In the genomic region with DNA sequence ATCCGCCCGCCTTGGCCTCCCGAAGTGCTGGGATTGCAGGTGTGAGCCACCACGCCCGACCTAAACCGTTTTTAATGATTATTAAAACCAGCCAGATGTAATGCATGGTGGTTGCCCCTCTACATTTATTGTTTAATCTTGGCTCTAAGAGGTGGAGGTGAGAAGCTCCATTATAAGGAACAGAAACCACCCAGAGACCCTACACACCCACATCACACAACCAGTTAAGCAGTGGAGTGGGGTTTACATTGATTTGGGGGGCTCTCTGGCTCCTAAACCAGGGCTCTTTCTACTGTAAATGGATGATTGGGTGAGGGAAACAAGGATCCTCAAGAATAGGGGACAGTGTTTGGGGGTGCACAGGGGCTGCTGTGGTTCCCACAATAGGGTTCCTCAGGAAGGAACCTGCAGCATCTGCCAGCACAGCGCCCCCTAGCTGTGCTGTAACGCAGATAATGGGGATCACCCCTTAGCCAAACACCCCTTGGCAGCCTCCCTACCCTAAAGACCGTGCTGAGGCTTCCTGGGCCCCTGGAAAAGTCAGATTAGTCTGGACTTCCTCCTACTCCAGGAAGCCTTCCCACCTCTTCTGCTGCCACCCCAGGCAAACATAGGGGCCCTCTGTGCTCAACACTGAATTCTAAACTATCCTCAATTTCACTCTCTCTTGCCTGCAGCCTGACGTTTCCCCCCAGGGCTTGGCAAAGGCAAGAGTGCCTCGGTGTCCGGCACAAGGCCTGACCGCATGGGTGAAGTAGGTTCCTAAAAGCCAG, we compare ENCODE assay signal across 8 cellular contexts. TPM values are rescaled to one million over a fixed set of nuclear protein-coding genes. Genes with fewer than 3 reads are reported as not detected.
DNase-seq lines count a peak whose midpoint lies in the region; ATAC-seq and FAIRE-seq lines count a peak whose summit lies in the region.

No MANE protein-coding gene starts in this region.

- in situ Hi-C loops in SK-MEL-5 (cut with HindIII; ENCODE audit: low pct_unique_long_range_greater_than_20kb, low sequenced_read_pairs) = no loop called here

- peak; percentile 23 to 64 for ATAC-seq in activated naive CD4-positive, alpha-beta T cell treated with anti-CD3 and anti-CD28 coated beads, Interleukin-2, amount 50 U/mL, for 72 hours
- ATAC-seq in HG02610 (IDR thresholded peaks at IDR 0.05; ENCODE audit: unreplicated experiment) = no peak

- H3K27ac Mint-ChIP-seq in activated naive CD4-positive, alpha-beta T cell treated with anti-CD3 and anti-CD28 coated beads, Interleukin-2, amount 50 U/mL, for 72 hours = no peak overlapping the region

- H3K9me3 Mint-ChIP-seq in activated naive CD4-positive, alpha-beta T cell treated with anti-CD3 and anti-CD28 coated beads, Interleukin-2, amount 50 U/mL, for 72 hours = no peaks in the 10 kb centered on the region

- DNase-seq in GM18507 (ENCODE audit: extremely low spot score, insufficient read length, low read depth) (peak; percentile 46), SK-MEL-5 (ENCODE audit: low read depth, low spot score) (peak; percentile 51), hepatic stellate cell (ENCODE audit: low spot score) (peak; percentile 49), NCI-H774 (lab: John Stamatoyannopoulos, UW) (no peak), NCI-H2196 treated with DMSO at 0.1 percent for 48 hours (lab: John Stamatoyannopoulos, UW; ENCODE audit: unreplicated experiment) (no peak)
- peak in 1 of 2 donors; percentile 69 for DNase-seq in activated naive CD4-positive, alpha-beta T cell treated with anti-CD3 and anti-CD28 coated beads, Interleukin-2, amount 50 U/mL, for 72 hours (ENCODE audit: low spot score in 2 of 2)
- peak; percentile 44 for DNase-seq in stimulated activated CD4-positive, alpha-beta T cell treated with anti-CD3 and anti-CD28 coated beads, Interleukin-1b, Interleukin-23, amount 100 ng/mL, for 48 hours

- FAIRE-seq in GM18507 (lab: Jason Lieb, UNC) = peak; percentile 48

- H3K36me3 Mint-ChIP-seq in activated naive CD4-positive, alpha-beta T cell treated with anti-CD3 and anti-CD28 coated beads, Interleukin-2, amount 50 U/mL, for 72 hours = no peaks in the 10 kb centered on the region

RNA-seq across cellular contexts. Expression of a gene that starts 2.4 kb away (rescaled TPM):
- 50.2 and 54.8 TPM in 2 replicates for total RNA-seq in SK-MEL-5 (2014; rRNA removed; shearing (Covaris generic))
- 65.5 and 71.3 TPM in 2 replicates for polyA plus RNA-seq in SK-MEL-5 (2015; cell fraction: cytosol; rRNA removed)
- polyA plus RNA-seq in SK-MEL-5 (2015; cell fraction: nucleus; rRNA removed) = 46.6 and 63.5 TPM in 2 replicates
- total RNA-seq in activated naive CD4-positive, alpha-beta T cell treated with anti-CD3 and anti-CD28 coated beads, Interleukin-2, amount 50 U/mL, for 72 hours = 10 to 100 TPM; 20.9 to 23.2 TPM

RNA-seq across cellular contexts. Expression of a gene that starts 2.6 kb away (rescaled TPM):
- total RNA-seq in SK-MEL-5 (2014; rRNA removed; shearing (Covaris generic)) = 15.7 and 26.0 TPM in 2 replicates
- polyA plus RNA-seq in SK-MEL-5 (2015; cell fraction: cytosol; rRNA removed) = 24.2 and 28.4 TPM in 2 replicates
- polyA plus RNA-seq in SK-MEL-5 (2015; cell fraction: nucleus; rRNA removed) = 3.7 and 11.9 TPM in 2 replicates
- 1 to 10 TPM; 5.1 to 5.3 TPM for total RNA-seq in activated naive CD4-positive, alpha-beta T cell treated with anti-CD3 and anti-CD28 coated beads, Interleukin-2, amount 50 U/mL, for 72 hours

RNA-seq across cellular contexts. Expression of a gene that starts 29.6 kb away (rescaled TPM):
- 11.2 and 14.0 TPM in 2 replicates for total RNA-seq in SK-MEL-5 (2014; rRNA removed; shearing (Covaris generic))
- 20.2 and 22.1 TPM in 2 replicates for polyA plus RNA-seq in SK-MEL-5 (2015; cell fraction: cytosol; rRNA removed)
- 20.2 and 36.7 TPM in 2 replicates for polyA plus RNA-seq in SK-MEL-5 (2015; cell fraction: nucleus; rRNA removed)
- total RNA-seq in activated naive CD4-positive, alpha-beta T cell treated with anti-CD3 and anti-CD28 coated beads, Interleukin-2, amount 50 U/mL, for 72 hours = 10 to 100 TPM; 20.0 to 35.7 TPM

Comparison
In these comparisons a context has a peak if more than half of its experiments do, and no peak if none do; other contexts are left out.
1. DNase-seq: peak in GM18507 (single experiment), SK-MEL-5 (single experiment), hepatic stellate cell (single experiment) and stimulated activated CD4-positive, alpha-beta T cell treated with anti-CD3 and anti-CD28 coated beads, Interleukin-1b, Interleukin-23, amount 100 ng/mL, for 48 hours (single experiment); none in NCI-H774 (single experiment) and NCI-H2196 treated with DMSO at 0.1 percent for 48 hours (single experiment).